Comparison of ENCODE assay signal across 8 cellular contexts in genomic region chr1:43976045-43976444, GRCh38. TPM values are rescaled to one million over a fixed set of nuclear protein-coding genes. Genes with fewer than 3 reads are reported as not detected.
DNase-seq lines count a peak whose midpoint lies in the region; ATAC-seq and TF ChIP-seq lines count a peak whose summit lies in the region.

No MANE protein-coding gene starts in this region.

- ATAC-seq in GM21381 (IDR thresholded peaks at IDR 0.05; ENCODE audit: unreplicated experiment) (no peak), HG02759 (IDR thresholded peaks at IDR 0.05; ENCODE audit: unreplicated experiment) (no peak)

- WGBS in thymus = 80% methylated on average over 4 of the region's 4 CpGs

- H3K36me3 ChIP-seq in kidney epithelial cell (ENCODE audit: control insufficient read depth, insufficient read depth, low read length) = peaks cover 4% of the 10 kb centered on the region
- peaks cover 19% of the 10 kb centered on the region for H3K36me3 ChIP-seq in thymus (ENCODE audit: control insufficient read depth, insufficient read depth)

- peak overlapping the region; percentile 84 for H3K4me3 Mint-ChIP-seq in activated CD4-positive, alpha-beta T cell treated with anti-CD3 and anti-CD28 coated beads, Interleukin-2, amount 10 ng/mL, durations not matched to agents 7 days and 5 days
- H3K4me3 Mint-ChIP-seq in activated naive CD8-positive, alpha-beta T cell treated with anti-CD3 and anti-CD28 coated beads for 36 hours = peak overlapping the region; percentile 85

- no peak for DNase-seq in activated CD4-positive, alpha-beta T cell treated with anti-CD3 and anti-CD28 coated beads, Interleukin-2, amount 10 ng/mL, durations not matched to agents 7 days and 5 days
- DNase-seq in activated CD4-positive, alpha-beta T cell treated with anti-CD3 and anti-CD28 coated beads for 48 hours = no peak
- no peak for DNase-seq in activated naive CD8-positive, alpha-beta T cell treated with anti-CD3 and anti-CD28 coated beads for 36 hours
- no peak for DNase-seq in kidney epithelial cell (ENCODE audit: low read depth)
- DNase-seq in epidermal melanocyte (ENCODE audit: insufficient read length, low spot score) = no peak

- POLR2A ChIA-PET in activated CD4-positive, alpha-beta T cell treated with anti-CD3 and anti-CD28 coated beads, Interleukin-2, amount 10 ng/mL, durations not matched to agents 7 days and 5 days (lab: Charles Lee) = no interaction called here

- no peaks in the 10 kb centered on the region for H3K9me3 Mint-ChIP-seq in activated CD4-positive, alpha-beta T cell treated with anti-CD3 and anti-CD28 coated beads, Interleukin-2, amount 10 ng/mL, durations not matched to agents 7 days and 5 days
- no peaks in the 10 kb centered on the region for H3K9me3 Mint-ChIP-seq in activated naive CD8-positive, alpha-beta T cell treated with anti-CD3 and anti-CD28 coated beads for 36 hours

- TF ChIP-seq CTCF in kidney epithelial cell (IDR thresholded peaks at IDR 0.05; ENCODE audit: insufficient read depth, low read length, poor library complexity, severe bottlenecking) = no peak

- H3K4me3 ChIP-seq in kidney epithelial cell (ENCODE audit: low read depth, low read length) (peak overlapping the region; percentile 83), thymus (ENCODE audit: low read length) (peak overlapping the region; percentile 87)

- no peak overlapping the region for H3K27ac ChIP-seq in thymus (ENCODE audit: low read depth)

- H3K4me1 Mint-ChIP-seq in activated CD4-positive, alpha-beta T cell treated with anti-CD3 and anti-CD28 coated beads, Interleukin-2, amount 10 ng/mL, durations not matched to agents 7 days and 5 days = peaks cover 55% of the 10 kb centered on the region
- peaks cover 52% of the 10 kb centered on the region for H3K4me1 Mint-ChIP-seq in activated naive CD8-positive, alpha-beta T cell treated with anti-CD3 and anti-CD28 coated beads for 36 hours

- CTCF ChIA-PET in activated CD4-positive, alpha-beta T cell treated with anti-CD3 and anti-CD28 coated beads, Interleukin-2, amount 10 ng/mL, durations not matched to agents 7 days and 5 days (lab: Charles Lee) = interaction anchor here (0.9 to 1.4 kb wide), 6 partner anchors 12 to 72 kb away, joined by 3 to 5 read pairs (median 3); no protein-coding TSS in a partner anchor

- peaks cover 43% of the 10 kb centered on the region for H3K36me3 Mint-ChIP-seq in activated CD4-positive, alpha-beta T cell treated with anti-CD3 and anti-CD28 coated beads, Interleukin-2, amount 10 ng/mL, durations not matched to agents 7 days and 5 days (ENCODE audit: low read depth)
- peaks cover 48% of the 10 kb centered on the region for H3K36me3 Mint-ChIP-seq in activated naive CD8-positive, alpha-beta T cell treated with anti-CD3 and anti-CD28 coated beads for 36 hours

- H3K27me3 Mint-ChIP-seq in activated CD4-positive, alpha-beta T cell treated with anti-CD3 and anti-CD28 coated beads, Interleukin-2, amount 10 ng/mL, durations not matched to agents 7 days and 5 days = no peaks in the 10 kb centered on the region
- H3K27me3 Mint-ChIP-seq in activated naive CD8-positive, alpha-beta T cell treated with anti-CD3 and anti-CD28 coated beads for 36 hours = peaks cover 5% of the 10 kb centered on the region

- H3K27me3 ChIP-seq in kidney epithelial cell (ENCODE audit: control insufficient read depth, insufficient read depth, low read length) (no peaks in the 10 kb centered on the region), thymus (ENCODE audit: control insufficient read depth, insufficient read depth) (peaks cover 4% of the 10 kb centered on the region)

- H3K4me1 ChIP-seq in thymus (ENCODE audit: control insufficient read depth, insufficient read depth, low read length) = peaks cover 20% of the 10 kb centered on the region

- H3K27ac Mint-ChIP-seq in activated CD4-positive, alpha-beta T cell treated with anti-CD3 and anti-CD28 coated beads, Interleukin-2, amount 10 ng/mL, durations not matched to agents 7 days and 5 days = peak overlapping the region; percentile 89
- H3K27ac Mint-ChIP-seq in activated naive CD8-positive, alpha-beta T cell treated with anti-CD3 and anti-CD28 coated beads for 36 hours = peak overlapping the region; percentile 78

- H3K9me3 ChIP-seq in thymus (ENCODE audit: control insufficient read depth) = no peaks in the 10 kb centered on the region

RNA-seq across cellular contexts. Expression of gene ATP6V0B, which starts 1.3 kb away (rescaled TPM):
- 100 to 1,000 TPM in 1 of 2 experiments, 10 to 100 TPM in 1; 90.1 to 112 TPM for total RNA-seq in activated CD4-positive, alpha-beta T cell treated with anti-CD3 and anti-CD28 coated beads, Interleukin-2, amount 10 ng/mL, durations not matched to agents 7 days and 5 days
- 100 to 1,000 TPM; 116 to 122 TPM for total RNA-seq in activated naive CD8-positive, alpha-beta T cell treated with anti-CD3 and anti-CD28 coated beads for 36 hours
- total RNA-seq in kidney epithelial cell = 298 and 308 TPM in 2 replicates
- 198 TPM for polyA plus RNA-seq in thymus

RNA-seq across cellular contexts. Expression of gene B4GALT2, which starts 3.0 kb away (rescaled TPM):
- total RNA-seq in activated CD4-positive, alpha-beta T cell treated with anti-CD3 and anti-CD28 coated beads, Interleukin-2, amount 10 ng/mL, durations not matched to agents 7 days and 5 days = 1 to 10 TPM; 8.0 to 9.3 TPM
- 10 to 100 TPM; 38.5 to 41.6 TPM for total RNA-seq in activated naive CD8-positive, alpha-beta T cell treated with anti-CD3 and anti-CD28 coated beads for 36 hours
- 62.6 and 86.8 TPM in 2 replicates for total RNA-seq in kidney epithelial cell
- polyA plus RNA-seq in thymus = 7.3 TPM

RNA-seq across cellular contexts. Expression of gene DPH2, which starts 6.2 kb away (rescaled TPM):
- 10 to 100 TPM; 28.0 to 30.0 TPM for total RNA-seq in activated CD4-positive, alpha-beta T cell treated with anti-CD3 and anti-CD28 coated beads, Interleukin-2, amount 10 ng/mL, durations not matched to agents 7 days and 5 days
- 10 to 100 TPM; 65.2 to 66.7 TPM for total RNA-seq in activated naive CD8-positive, alpha-beta T cell treated with anti-CD3 and anti-CD28 coated beads for 36 hours
- 45.8 and 52.2 TPM in 2 replicates for total RNA-seq in kidney epithelial cell
- 14.4 TPM for polyA plus RNA-seq in thymus

RNA-seq across cellular contexts. Expression of gene CCDC24, which starts 15.4 kb away (rescaled TPM):
- 1 to 10 TPM in 1 of 2 experiments, under 1 TPM in 1; 0.71 to 1.3 TPM for total RNA-seq in activated CD4-positive, alpha-beta T cell treated with anti-CD3 and anti-CD28 coated beads, Interleukin-2, amount 10 ng/mL, durations not matched to agents 7 days and 5 days
- total RNA-seq in activated naive CD8-positive, alpha-beta T cell treated with anti-CD3 and anti-CD28 coated beads for 36 hours = 1 to 10 TPM; 1.0 to 1.5 TPM
- total RNA-seq in kidney epithelial cell = 4.4 and 9.6 TPM in 2 replicates
- 11.1 TPM for polyA plus RNA-seq in thymus

RNA-seq across cellular contexts. Expression of gene IPO13, which starts 29.3 kb away (rescaled TPM):
- total RNA-seq in activated CD4-positive, alpha-beta T cell treated with anti-CD3 and anti-CD28 coated beads, Interleukin-2, amount 10 ng/mL, durations not matched to agents 7 days and 5 days = 10 to 100 TPM; 22.0 to 27.2 TPM
- total RNA-seq in activated naive CD8-positive, alpha-beta T cell treated with anti-CD3 and anti-CD28 coated beads for 36 hours = 10 to 100 TPM; 15.8 to 16.9 TPM
- 29.2 and 32.8 TPM in 2 replicates for total RNA-seq in kidney epithelial cell
- 26.1 TPM for polyA plus RNA-seq in thymus
